ENCODE assay signal across 19 cellular contexts in genomic region chr6:51579013-51579412, GRCh38.
DNase-seq lines count a peak whose midpoint lies in the region; FAIRE-seq and TF ChIP-seq lines count a peak whose summit lies in the region.
"Had no signal": no experiment of that assay in that cellular context is flagged by ENCODE, and none has a peak within 500 bp of the region (broad histone marks: within the 10 kb centered on the region; RNA-seq: fewer than 3 reads in every experiment).

No MANE protein-coding gene starts in this region.

- FAIRE-seq in GM19239 (lab: Jason Lieb, UNC) = no peak
- FAIRE-seq: A549, G401.6, GM12892, GM18507, H54 had no signal

- H4K20me1 ChIP-seq in hepatocyte (ENCODE audit: insufficient read depth, poor library complexity, severe bottlenecking) = no peaks in the 10 kb centered on the region
- H4K20me1 ChIP-seq: BLaER1 had no signal

- no peaks in the 10 kb centered on the region for H3K36me3 ChIP-seq in BE2C
- H3K36me3 ChIP-seq in SK-N-MC (ENCODE audit: insufficient read depth, low read length) = no peaks in the 10 kb centered on the region
- no peaks in the 10 kb centered on the region for H3K36me3 ChIP-seq in hepatocyte (replicated peaks; ENCODE audit: insufficient read depth, low read depth)
- H3K36me3 ChIP-seq in uterus = no peaks in the 10 kb centered on the region
- H3K36me3 ChIP-seq: BLaER1 had no signal

- H3K9ac ChIP-seq in SK-N-MC (ENCODE audit: insufficient read length) = peak overlapping the region; percentile 34
- H3K9ac ChIP-seq: BLaER1 had no signal

- H3K27ac ChIP-seq in SK-N-MC (peak overlapping the region; percentile 83), hepatocyte (no peak overlapping the region), uterus (no peak overlapping the region)
- H3K27ac ChIP-seq: 22Rv1, A549, BLaER1 had no signal

- DNase-seq in BE2C = peak; percentile 88
- peak; percentile 84 for DNase-seq in NCI-H1048 (lab: John Stamatoyannopoulos, UW)
- peak; percentile 44 for DNase-seq in SK-N-MC (ENCODE audit: low read depth, low spot score)
- peak; percentile 60 for DNase-seq in left kidney (ENCODE audit: low read depth, low spot score)
- DNase-seq in hepatocyte (ENCODE audit: low spot score) = no peak
- no peak for DNase-seq in stimulated activated CD4-positive, alpha-beta T cell treated with anti-CD3 and anti-CD28 coated beads, Interleukin-4, amount 100 ng/mL, for 24 hours
- no peak for DNase-seq in uterus
- no peak for DNase-seq in GM19239 (ENCODE audit: insufficient read length, low spot score)
- DNase-seq: AML-193; CD4-positive, alpha-beta memory T cell; DMS53; HCEC 1CT had no signal

- H3K9me3 ChIP-seq in BE2C (no peaks in the 10 kb centered on the region), SK-N-MC (ENCODE audit: low read depth, low read length) (peaks cover 4% of the 10 kb centered on the region; the same call in 1 of the 2 replicates), hepatocyte (ENCODE audit: low read depth) (no peaks in the 10 kb centered on the region), uterus (no peaks in the 10 kb centered on the region)
- H3K9me3 ChIP-seq: A549, BLaER1 had no signal

- intact Hi-C loops in uterus (cut with DNase I; ENCODE audit: low total_unique reads) = no loop called here

- H2AFZ ChIP-seq in hepatocyte = no peak overlapping the region

- H3K4me1 ChIP-seq in BE2C (peaks cover 17% of the 10 kb centered on the region), hepatocyte (ENCODE audit: insufficient read depth) (no peaks in the 10 kb centered on the region), uterus (no peaks in the 10 kb centered on the region)
- H3K4me1 ChIP-seq: A549, BLaER1 had no signal

- WGBS in hepatocyte (ENCODE audit: low lambda C conversion rate, missing lambda C conversion rate) = 56% methylated on average over 5 of the region's 5 CpGs

- no peaks in the 10 kb centered on the region for H3K27me3 ChIP-seq in BE2C
- no peaks in the 10 kb centered on the region for H3K27me3 ChIP-seq in hepatocyte
- H3K27me3 ChIP-seq in uterus = no peaks in the 10 kb centered on the region
- H3K27me3 ChIP-seq: BLaER1 had no signal

- TF ChIP-seq POLR2A in uterus (IDR thresholded peaks at IDR 0.05) = no peak

- no peaks in the 10 kb centered on the region for H3K79me2 ChIP-seq in hepatocyte

- no peak for TF ChIP-seq CTCF in BE2C (IDR thresholded peaks at IDR 0.05; ENCODE audit: low read depth, low read length)
- TF ChIP-seq CTCF in hepatocyte (IDR thresholded peaks at IDR 0.05; ENCODE audit: poor library complexity) = no peak
- no peak for TF ChIP-seq CTCF in uterus (IDR thresholded peaks at IDR 0.05)

- H3K4me2 ChIP-seq in hepatocyte = no peak overlapping the region
- H3K4me2 ChIP-seq: A549, BLaER1 had no signal

- H3K4me3 ChIP-seq in BE2C (ENCODE audit: low read depth, low read length) (no peak overlapping the region), SK-N-MC (peak overlapping the region; percentile 50), hepatocyte (no peak overlapping the region), uterus (no peak overlapping the region)
- H3K4me3 ChIP-seq: A549, BLaER1 had no signal

- H3K9me2 ChIP-seq in hepatocyte (replicated peaks; ENCODE audit: insufficient read depth) = no peaks in the 10 kb centered on the region

Comparison
In these comparisons a context has a peak if more than half of its experiments do, and no peak if none do; other contexts are left out.
1. DNase-seq: peak in BE2C (single experiment), NCI-H1048 (single experiment), SK-N-MC (single experiment) and left kidney (single experiment); none in hepatocyte (single experiment), stimulated activated CD4-positive, alpha-beta T cell treated with anti-CD3 and anti-CD28 coated beads, Interleukin-4, amount 100 ng/mL, for 24 hours (single experiment), uterus (0 of 2) and GM19239 (single experiment).